In genomic region chr14:24146978-24147760, GRCh38 we compare ENCODE assay signal across 1 cellular context.
TF ChIP-seq lines count a peak whose summit lies in the region.

RNF31 (plus strand) TSS chr14:24147498; CDS start chr14:24147699, 201 bp downstream.

TF ChIP-seq in HepG2, 621 proteins besides CTCF, POLR2A, EP300 and RAD21 (continued from another document and continues in another):
- TF ChIP-seq POGK (CRISPR knock-in tag; conservative IDR thresholded peaks at IDR 0.05) = no peak
- peak; percentile 38; the same call in 1 of the 2 replicates for TF ChIP-seq FOSL1 (CRISPR knock-in tag; IDR thresholded peaks at IDR 0.05; ENCODE audit: borderline replicate concordance)
- 0 out of 2 replicates have a peak, but pooled peaks have one; percentile 38 for TF ChIP-seq GPN1 (CRISPR knock-in tag; IDR thresholded peaks at IDR 0.05; ENCODE audit: borderline replicate concordance)
- TF ChIP-seq ZFP90 (CRISPR knock-in tag; IDR thresholded peaks at IDR 0.05; ENCODE audit: borderline replicate concordance) = 0 out of 2 replicates have a peak, but pooled peaks have one; percentile 5
- peak; percentile 29; the same call in 1 of the 2 replicates for TF ChIP-seq SMAD3 (CRISPR knock-in tag; IDR thresholded peaks at IDR 0.05)
- no peak for TF ChIP-seq SATB2 (CRISPR knock-in tag; IDR thresholded peaks at IDR 0.05)
- TF ChIP-seq ZNF354B (CRISPR knock-in tag; IDR thresholded peaks at IDR 0.05) = no peak; the same call in 1 of the 2 replicates
- TF ChIP-seq MYC (CRISPR knock-in tag; IDR thresholded peaks at IDR 0.05; ENCODE audit: borderline replicate concordance) = no peak; the same call in 1 of the 2 replicates
- TF ChIP-seq SP5 (CRISPR knock-in tag; IDR thresholded peaks at IDR 0.05; ENCODE audit: borderline replicate concordance, low read depth) = peak; percentile 71
- 0 out of 2 replicates have a peak, but pooled peaks have one; percentile 19 for TF ChIP-seq FUBP1 (CRISPR knock-in tag; IDR thresholded peaks at IDR 0.05; ENCODE audit: borderline replicate concordance)
- peak; percentile 67 for TF ChIP-seq ETV5 (CRISPR knock-in tag; IDR thresholded peaks at IDR 0.05; ENCODE audit: borderline replicate concordance)
- TF ChIP-seq ZNF619 (CRISPR knock-in tag; IDR thresholded peaks at IDR 0.05) = peak; percentile 95
- TF ChIP-seq ZNF33B (CRISPR knock-in tag; IDR thresholded peaks at IDR 0.05) = no peak
- TF ChIP-seq ZBTB46 (CRISPR knock-in tag; IDR thresholded peaks at IDR 0.05; ENCODE audit: borderline replicate concordance) = 0 out of 2 replicates have a peak, but pooled peaks have one; percentile 4
- peak; percentile 96; the same call in 1 of the 2 replicates for TF ChIP-seq ZSCAN12 (CRISPR knock-in tag; IDR thresholded peaks at IDR 0.05)
- TF ChIP-seq SRSF9 (IDR thresholded peaks at IDR 0.05; ENCODE audit: borderline replicate concordance, insufficient read depth, low read depth, low read length, poor library complexity, severe bottlenecking) = no peak
- TF ChIP-seq REXO4 (CRISPR knock-in tag; IDR thresholded peaks at IDR 0.05; ENCODE audit: borderline replicate concordance) = peak; percentile 87; the same call in 1 of the 2 replicates
- TF ChIP-seq GMEB2 (CRISPR knock-in tag; IDR thresholded peaks at IDR 0.05; ENCODE audit: low read depth) = peak; percentile 57; the same call in 1 of the 2 replicates
- peak; percentile 88 for TF ChIP-seq GATAD1 (CRISPR knock-in tag; IDR thresholded peaks at IDR 0.05)
- TF ChIP-seq KDM5B (CRISPR knock-in tag; IDR thresholded peaks at IDR 0.05; ENCODE audit: borderline replicate concordance) = peak; percentile 78
- peak; percentile 66; the same call in 1 of the 2 replicates for TF ChIP-seq PBX3 (CRISPR knock-in tag; IDR thresholded peaks at IDR 0.05; ENCODE audit: borderline replicate concordance)
- TF ChIP-seq U2AF1 (optimal IDR thresholded peaks at IDR 0.05; ENCODE audit: low read depth, low read length) = peak; percentile 83
- no peak for TF ChIP-seq RNF219 (CRISPR knock-in tag; IDR thresholded peaks at IDR 0.05)
- TF ChIP-seq ZNF546 (CRISPR knock-in tag; conservative IDR thresholded peaks at IDR 0.05) = peak; percentile 54; the same call in 1 of the 2 replicates
- TF ChIP-seq KLF6 (CRISPR knock-in tag; IDR thresholded peaks at IDR 0.05) = peak; percentile 48
- TF ChIP-seq POLR2AphosphoS2 (IDR thresholded peaks at IDR 0.05; ENCODE audit: low read depth, low read length) = no peak
- TF ChIP-seq TBX2 (CRISPR knock-in tag; IDR thresholded peaks at IDR 0.05; ENCODE audit: borderline replicate concordance) = peak; percentile 62
- TF ChIP-seq ZBTB34 (CRISPR knock-in tag; IDR thresholded peaks at IDR 0.05) = no peak
- peak; percentile 81 for TF ChIP-seq NFKBIZ (CRISPR knock-in tag; IDR thresholded peaks at IDR 0.05)
- peak; percentile 67; the same call in 1 of the 2 replicates for TF ChIP-seq ZHX1 (CRISPR knock-in tag; IDR thresholded peaks at IDR 0.05; ENCODE audit: low read depth)
- TF ChIP-seq THAP11 (CRISPR knock-in tag; IDR thresholded peaks at IDR 0.05) = peak; percentile 89
- peak; percentile 53; the same call in 1 of the 2 replicates for TF ChIP-seq ZNF24 (IDR thresholded peaks at IDR 0.05)
- no peak; the same call in 1 of the 2 replicates for TF ChIP-seq ZNF839 (CRISPR knock-in tag; IDR thresholded peaks at IDR 0.05; ENCODE audit: borderline replicate concordance)
- TF ChIP-seq ZBTB49 (CRISPR knock-in tag; IDR thresholded peaks at IDR 0.05; ENCODE audit: borderline replicate concordance) = no peak; the same call in 1 of the 2 replicates
- TF ChIP-seq SSRP1 (CRISPR knock-in tag; IDR thresholded peaks at IDR 0.05) = 0 out of 2 replicates have a peak, but pooled peaks have one; percentile 24
